ENCODE assay signal across 17 cellular contexts in genomic region chr7:2473496-2474180, GRCh38. TPM values are rescaled to one million over a fixed set of nuclear protein-coding genes. Genes with fewer than 3 reads are reported as not detected.
DNase-seq lines count a peak whose midpoint lies in the region; ATAC-seq, FAIRE-seq and TF ChIP-seq lines count a peak whose summit lies in the region.
"Had no signal": no experiment of that assay in that cellular context is flagged by ENCODE, and none has a peak within 500 bp of the region (broad histone marks: within the 10 kb centered on the region; RNA-seq: fewer than 3 reads in every experiment).

No MANE protein-coding gene starts in this region.

- no peak for TF ChIP-seq EP300 in K562 (IDR thresholded peaks at IDR 0.05; ENCODE audit: low read length)

- no peak for DNase-seq in Calu3
- no peak for DNase-seq in K562 (ENCODE audit: extremely low read depth in 1 of 4, low spot score in 3 of 4)
- DNase-seq in neural progenitor cell (ENCODE audit: low spot score): no peak
- no peak for DNase-seq in immature natural killer cell
- no peak for DNase-seq in AG08396 (ENCODE audit: low spot score)
- DNase-seq in NCI-H510A (lab: John Stamatoyannopoulos, UW): no peak
- DNase-seq: Caco-2 had no signal

- H3K4me3 Mint-ChIP-seq in Calu3 (ENCODE audit: low read depth, unreplicated experiment) (no peak overlapping the region), neural progenitor cell (no peak overlapping the region), immature natural killer cell (no peak overlapping the region)
- H3K4me3 Mint-ChIP-seq in activated T-helper 17 cell treated with anti-CD3 and anti-CD28 coated beads, Interleukin-2, amount 50 U/mL, for 72 hours: no peak overlapping the region
- H3K4me3 Mint-ChIP-seq: CD14-positive monocyte; CD8-positive, alpha-beta memory T cell had no signal

- in situ Hi-C loops in K562 (cut with MboI): no loop called here

- CTCF ChIA-PET in Calu3 (lab: Charles Lee) (no interaction called here), HEK293 (lab: Yijun Ruan, JAX) (interaction anchor here (0.5 kb wide), 1 partner anchor 27 kb away, joined by 3 read pairs; no protein-coding TSS in a partner anchor), K562 (lab: Yijun Ruan, JAX; ENCODE audit: low intra/inter-chr PET ratio) (no interaction called here)

- POLR2A ChIA-PET in HEK293 (lab: Yijun Ruan, JAX): no interaction called here
- POLR2A ChIA-PET in K562 (lab: Yijun Ruan, JAX): interaction anchor here (0.6 kb wide), 1 partner anchor 118 kb away, joined by 3 read pairs; no protein-coding TSS in a partner anchor

- H3K9ac ChIP-seq in K562 (ENCODE audit: insufficient read depth in 1 of 2, low read depth in 2 of 2, low read length in 2 of 2): no peak overlapping the region
- no peak overlapping the region for H3K9ac ChIP-seq in neural progenitor cell

- H3K4me1 Mint-ChIP-seq in Calu3 (ENCODE audit: low read depth, unreplicated experiment) (peaks cover 28% of the 10 kb centered on the region), neural progenitor cell (peaks cover 44% of the 10 kb centered on the region), immature natural killer cell (peaks cover 0 to 17% of the 10 kb centered on the region in 2 donors)
- peaks cover 5% of the 10 kb centered on the region for H3K4me1 Mint-ChIP-seq in activated T-helper 17 cell treated with anti-CD3 and anti-CD28 coated beads, Interleukin-2, amount 50 U/mL, for 72 hours

- peaks cover 12% of the 10 kb centered on the region for H3F3A ChIP-seq in neural progenitor cell (ENCODE audit: low read depth)

- TF ChIP-seq RAD21 in K562 (CRISPR knock-in tag; conservative IDR thresholded peaks at IDR 0.05 in 1 of 2, IDR thresholded peaks at IDR 0.05 in 1 of 2): no peak

- ATAC-seq in K562: no peak
- no peak for ATAC-seq in activated T-helper 17 cell treated with anti-CD3 and anti-CD28 coated beads, Interleukin-2, amount 50 U/mL, for 72 hours (replicated peaks)
- ATAC-seq: A549 had no signal

- H3K4me1 ChIP-seq in HEK293 (ENCODE audit: control insufficient read depth, insufficient read depth, low read length) (no peaks in the 10 kb centered on the region), K562 (replicated peaks in 1 of 2; ENCODE audit: control insufficient read depth in 2 of 2, insufficient read depth in 2 of 2, low read length in 2 of 2) (peaks cover 0 to 57% of the 10 kb centered on the region in 2 experiments; a peak in 3 of 5 replicates), neural progenitor cell (peaks cover 31% of the 10 kb centered on the region)
- H3K4me1 ChIP-seq: Caco-2 had no signal

- TF ChIP-seq POLR2A in K562 (conservative IDR thresholded peaks at IDR 0.05): no peak

- peaks cover 14% of the 10 kb centered on the region; the same call in 1 of the 2 replicates for H4K20me1 ChIP-seq in K562 (replicated peaks; ENCODE audit: control insufficient read depth, insufficient read depth, low read length)
- no peaks in the 10 kb centered on the region for H4K20me1 ChIP-seq in neural progenitor cell (ENCODE audit: low read depth)

- H3K4me2 ChIP-seq in K562 (ENCODE audit: insufficient read depth, low read length) (no peak overlapping the region), neural progenitor cell (no peak overlapping the region)
- H3K4me2 ChIP-seq: A549 had no signal

- H3K4me3 ChIP-seq in HEK293 (ENCODE audit: low read depth, low read length): no peak overlapping the region
- H3K4me3 ChIP-seq in K562: no peak overlapping the region
- H3K4me3 ChIP-seq in neural progenitor cell: no peak overlapping the region
- H3K4me3 ChIP-seq: A549 had no signal

- H3K9me3 ChIP-seq in HEK293 (ENCODE audit: control insufficient read depth, insufficient read depth, low read depth, low read length): no peaks in the 10 kb centered on the region
- H3K9me3 ChIP-seq in K562 (replicated peaks; ENCODE audit: control insufficient read depth, insufficient read depth, low read depth, low read length): no peaks in the 10 kb centered on the region
- no peaks in the 10 kb centered on the region for H3K9me3 ChIP-seq in neural progenitor cell (ENCODE audit: low read depth)
- H3K9me3 ChIP-seq: A549, Caco-2 had no signal

- no peak for TF ChIP-seq CTCF in Calu3 (IDR thresholded peaks at IDR 0.05; ENCODE audit: unreplicated experiment)
- TF ChIP-seq CTCF in HEK293 (tag by site-specific recombination; IDR thresholded peaks at IDR 0.05): no peak
- TF ChIP-seq CTCF in K562 (IDR thresholded peaks at IDR 0.05 in 2 of 3, conservative IDR thresholded peaks at IDR 0.05 in 1 of 3; ENCODE audit: insufficient read depth in 2 of 3, low read depth in 1 of 3, low read length in 3 of 3): no peak
- no peak for TF ChIP-seq CTCF in neural progenitor cell (IDR thresholded peaks at IDR 0.05)

- H3K27me3 Mint-ChIP-seq in Calu3 (ENCODE audit: unreplicated experiment): peaks cover 37% of the 10 kb centered on the region
- H3K27me3 Mint-ChIP-seq in neural progenitor cell (ENCODE audit: insufficient read depth, low read depth): peaks cover 7% of the 10 kb centered on the region
- peaks cover 6 to 15% (median 8%) of the 10 kb centered on the region in 3 donors for H3K27me3 Mint-ChIP-seq in immature natural killer cell (ENCODE audit: low read depth in 3 of 3)
- H3K27me3 Mint-ChIP-seq in activated T-helper 17 cell treated with anti-CD3 and anti-CD28 coated beads, Interleukin-2, amount 50 U/mL, for 72 hours: peaks cover 3% of the 10 kb centered on the region

- no TSS peak for BruUV-seq in Calu3 (replicated peaks; lab: Mats Ljungman, UMichigan)
- BruUV-seq in K562 (replicated peaks; lab: Mats Ljungman, UMichigan): no TSS peak

- 22% methylated on average over 11 of the region's 12 CpGs for WGBS in K562 (ENCODE audit: insufficient coverage, low coverage, missing lambda C conversion rate)

- H2AFZ ChIP-seq in K562 (ENCODE audit: low read depth, low read length) (no peak overlapping the region), neural progenitor cell (replicated peaks) (no peak overlapping the region)

- intact Hi-C loops in Calu3 (cut with micrococcal nuclease; ENCODE audit: unreplicated experiment): no loop called here
- intact Hi-C loops in K562 (cut with micrococcal nuclease): loop anchor here (10.0 kb wide), 1 partner anchor 191 kb away; no protein-coding TSS in a partner anchor

- H3K27me3 ChIP-seq in K562 (ENCODE audit: control insufficient read depth in 2 of 2, insufficient read depth in 2 of 2, low read length in 2 of 2) (peaks cover 3 to 28% of the 10 kb centered on the region in 2 experiments; a peak in 4 of 5 replicates), neural progenitor cell (no peaks in the 10 kb centered on the region)

- H3K36me3 ChIP-seq in HEK293 (ENCODE audit: control insufficient read depth in 2 of 2, insufficient read depth in 1 of 2, low read length in 2 of 2): no peaks in the 10 kb centered on the region
- H3K36me3 ChIP-seq in K562 (ENCODE audit: control insufficient read depth, insufficient read depth, low read length): no peaks in the 10 kb centered on the region
- no peaks in the 10 kb centered on the region for H3K36me3 ChIP-seq in neural progenitor cell

- no peak overlapping the region for H3K27ac ChIP-seq in HEK293 (ENCODE audit: extremely low read depth, low read depth, low read length)
- H3K27ac ChIP-seq in K562 (ENCODE audit: extremely low read depth, low read depth, low read length): no peak overlapping the region
- H3K27ac ChIP-seq in neural progenitor cell: no peak overlapping the region
- H3K27ac ChIP-seq: A549 had no signal

- no peaks in the 10 kb centered on the region for H3K9me3 Mint-ChIP-seq in Calu3 (ENCODE audit: low read depth, unreplicated experiment)
- no peaks in the 10 kb centered on the region for H3K9me3 Mint-ChIP-seq in neural progenitor cell
- H3K9me3 Mint-ChIP-seq in immature natural killer cell: no peaks in the 10 kb centered on the region
- H3K9me3 Mint-ChIP-seq in activated T-helper 17 cell treated with anti-CD3 and anti-CD28 coated beads, Interleukin-2, amount 50 U/mL, for 72 hours: no peaks in the 10 kb centered on the region
- H3K9me3 Mint-ChIP-seq: CD8-positive, alpha-beta memory T cell had no signal

- no peaks in the 10 kb centered on the region for H3K9me1 ChIP-seq in K562 (ENCODE audit: control insufficient read depth, insufficient read depth, low read length)

- peak overlapping the region; percentile 1 for H3K27ac Mint-ChIP-seq in Calu3 (ENCODE audit: unreplicated experiment)
- H3K27ac Mint-ChIP-seq in neural progenitor cell: peak overlapping the region; percentile 7
- H3K27ac Mint-ChIP-seq in immature natural killer cell: no peak overlapping the region
- no peak overlapping the region for H3K27ac Mint-ChIP-seq in activated T-helper 17 cell treated with anti-CD3 and anti-CD28 coated beads, Interleukin-2, amount 50 U/mL, for 72 hours
- H3K27ac Mint-ChIP-seq: CD14-positive monocyte; CD8-positive, alpha-beta memory T cell had no signal

- H3K36me3 Mint-ChIP-seq in Calu3 (ENCODE audit: insufficient read depth, unreplicated experiment): peaks cover 4% of the 10 kb centered on the region
- H3K36me3 Mint-ChIP-seq in neural progenitor cell: no peaks in the 10 kb centered on the region
- H3K36me3 Mint-ChIP-seq in immature natural killer cell: no peaks in the 10 kb centered on the region
- H3K36me3 Mint-ChIP-seq in activated T-helper 17 cell treated with anti-CD3 and anti-CD28 coated beads, Interleukin-2, amount 50 U/mL, for 72 hours (ENCODE audit: low read depth): no peaks in the 10 kb centered on the region
- H3K36me3 Mint-ChIP-seq: CD14-positive monocyte; CD8-positive, alpha-beta memory T cell had no signal

- FAIRE-seq in K562 (lab: Jason Lieb, UNC): no peak
- FAIRE-seq: A549, H54 had no signal

- H3K79me2 ChIP-seq in K562 (ENCODE audit: control insufficient read depth, insufficient read depth, low read length): no peaks in the 10 kb centered on the region
- H3K79me2 ChIP-seq in neural progenitor cell (ENCODE audit: low read depth): no peaks in the 10 kb centered on the region

RNA-seq across cellular contexts. Expression of gene GRIFIN, which starts 2.6 kb away (rescaled TPM):
- not detected in 2 replicates for total RNA-seq in Calu3 (2022)
- total RNA-seq in K562 (2011; cell fraction: chromatin; rRNA removed; ENCODE audit: low replicate concordance): not detected in 2 replicates
- total RNA-seq in K562 (2011; cell fraction: nucleolus; rRNA removed): not detected in 2 replicates
- total RNA-seq in K562 (2011; cell fraction: nucleoplasm; rRNA removed): not detected in 2 replicates
- not detected in 2 replicates for total RNA-seq in K562 (2014; rRNA removed)
- not detected in 2 replicates for total RNA-seq in K562 (2014; rRNA removed; fragmentation: Illumina TruSeq; extraction: Trizol)
- not detected in 2 replicates for total RNA-seq in K562 (2015; rRNA removed; fragmentation: Illumina TruSeq; extraction: Trizol)
- not detected in 2 replicates for total RNA-seq in K562 (2021)
- polyA plus RNA-seq in K562 (2011; rRNA removed): not detected in 2 replicates
- polyA plus RNA-seq in K562 (2011; cell fraction: cytosol; rRNA removed): not detected in 2 replicates
- not detected in 2 replicates for polyA plus RNA-seq in K562 (2011; cell fraction: nucleus; rRNA removed)
- not detected in 2 replicates for polyA plus RNA-seq in K562 (2012)
- not detected in 2 replicates for polyA plus RNA-seq in K562 (2014; fragmentation: Illumina TruSeq; extraction: Trizol)
- polyA plus RNA-seq in K562 (2014; fragmentation: Nextera tagmentation; extraction: Ambion mirVana): not detected
- not detected in 2 replicates for polyA plus RNA-seq in K562 (2014; rRNA removed)
- polyA minus RNA-seq in K562 (2011; rRNA and poly(A)+ RNA removed): not detected in 2 replicates
- not detected in 2 replicates for polyA minus RNA-seq in K562 (2011; cell fraction: cytosol; rRNA and poly(A)+ RNA removed)
- not detected in 2 replicates for polyA minus RNA-seq in K562 (2011; cell fraction: nucleus; rRNA and poly(A)+ RNA removed)
- total RNA-seq in neural progenitor cell (ENCODE audit: low replicate concordance): not detected in 2 replicates
- not detected for polyA plus RNA-seq in immature natural killer cell
- not detected for total RNA-seq in activated T-helper 17 cell treated with anti-CD3 and anti-CD28 coated beads, Interleukin-2, amount 50 U/mL, for 72 hours
- total RNA-seq: Caco-2; CD8-positive, alpha-beta memory T cell; Daoy; HT1080 had no signal
- polyA plus RNA-seq: A549; AG04450; BJ; CD14-positive monocyte; CD8-positive, alpha-beta memory T cell had no signal

RNA-seq across cellular contexts. Expression of gene LFNG, which starts 45.9 kb away (rescaled TPM):
- total RNA-seq in Calu3 (2022): 46.8 and 59.1 TPM in 2 replicates
- 0.76 and 4.3 TPM in 2 replicates for total RNA-seq in K562 (2011; cell fraction: chromatin; rRNA removed; ENCODE audit: low replicate concordance)
- 3.6 and 4.7 TPM in 2 replicates for total RNA-seq in K562 (2011; cell fraction: nucleolus; rRNA removed)
- 2.0 and 2.1 TPM in 2 replicates for total RNA-seq in K562 (2011; cell fraction: nucleoplasm; rRNA removed)
- total RNA-seq in K562 (2014; rRNA removed): 0.49 and 0.73 TPM in 2 replicates
- total RNA-seq in K562 (2014; rRNA removed; fragmentation: Illumina TruSeq; extraction: Trizol): 0.18 and 0.22 TPM in 2 replicates
- 0.25 and 0.30 TPM in 2 replicates for total RNA-seq in K562 (2015; rRNA removed; fragmentation: Illumina TruSeq; extraction: Trizol)
- 0.81 and 0.89 TPM in 2 replicates for total RNA-seq in K562 (2021)
- polyA plus RNA-seq in K562 (2011; rRNA removed): 0.86 and 1.2 TPM in 2 replicates
- 1.4 and 2.5 TPM in 2 replicates for polyA plus RNA-seq in K562 (2011; cell fraction: cytosol; rRNA removed)
- polyA plus RNA-seq in K562 (2011; cell fraction: nucleus; rRNA removed): 4.7 and 6.5 TPM in 2 replicates
- 0.43 and 0.47 TPM in 2 replicates for polyA plus RNA-seq in K562 (2012)
- 0.24 and 0.39 TPM in 2 replicates for polyA plus RNA-seq in K562 (2014; fragmentation: Illumina TruSeq; extraction: Trizol)
- under 1 TPM in 1 of 2 experiments, not detected in 1; 0.03 TPM for polyA plus RNA-seq in K562 (2014; fragmentation: Nextera tagmentation; extraction: Ambion mirVana)
- 0.25 and 0.28 TPM in 2 replicates for polyA plus RNA-seq in K562 (2014; rRNA removed)
- 0.45 and 0.49 TPM in 2 replicates for polyA minus RNA-seq in K562 (2011; rRNA and poly(A)+ RNA removed)
- polyA minus RNA-seq in K562 (2011; cell fraction: cytosol; rRNA and poly(A)+ RNA removed): 0.91 and 1.0 TPM in 2 replicates
- 3.6 and 3.8 TPM in 2 replicates for polyA minus RNA-seq in K562 (2011; cell fraction: nucleus; rRNA and poly(A)+ RNA removed)
- 58.0 and 177 TPM in 2 replicates for total RNA-seq in neural progenitor cell (ENCODE audit: low replicate concordance)
- polyA plus RNA-seq in immature natural killer cell: 1 to 10 TPM; 2.2 to 2.6 (median 2.3) TPM
- total RNA-seq in activated T-helper 17 cell treated with anti-CD3 and anti-CD28 coated beads, Interleukin-2, amount 50 U/mL, for 72 hours: 10 to 100 TPM; 42.6 to 48.8 TPM

Comparison
In these comparisons a context has a peak if more than half of its experiments do, and no peak if none do; other contexts are left out.
1. H3K27ac Mint-ChIP-seq: peak in Calu3 (single experiment) and neural progenitor cell (single experiment); none in immature natural killer cell (0 of 6) and activated T-helper 17 cell treated with anti-CD3 and anti-CD28 coated beads, Interleukin-2, amount 50 U/mL, for 72 hours (single experiment).